Comparison of ENCODE assay signal across 1 cellular context in the genomic region with DNA sequence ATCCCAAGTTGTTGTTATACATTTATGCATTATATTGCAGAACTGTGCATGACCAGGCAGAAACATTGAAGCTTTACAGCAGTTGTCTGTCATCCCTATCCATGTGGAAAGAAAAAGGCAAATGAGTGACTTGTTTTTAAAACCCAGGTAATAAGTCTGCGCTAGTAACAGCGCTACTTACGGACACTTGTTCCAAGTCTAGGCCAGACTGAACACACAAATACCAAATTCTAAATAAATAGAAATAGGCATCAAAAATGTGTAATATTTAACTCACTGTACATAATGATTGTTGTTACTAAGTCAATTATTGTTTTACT.
TF ChIP-seq lines count a peak whose summit lies in the region.

No MANE protein-coding gene starts in this region.

TF ChIP-seq in A549, 52 proteins besides CTCF, POLR2A, EP300 and RAD21 (continued from another document):
- TF ChIP-seq, protein P1, sequence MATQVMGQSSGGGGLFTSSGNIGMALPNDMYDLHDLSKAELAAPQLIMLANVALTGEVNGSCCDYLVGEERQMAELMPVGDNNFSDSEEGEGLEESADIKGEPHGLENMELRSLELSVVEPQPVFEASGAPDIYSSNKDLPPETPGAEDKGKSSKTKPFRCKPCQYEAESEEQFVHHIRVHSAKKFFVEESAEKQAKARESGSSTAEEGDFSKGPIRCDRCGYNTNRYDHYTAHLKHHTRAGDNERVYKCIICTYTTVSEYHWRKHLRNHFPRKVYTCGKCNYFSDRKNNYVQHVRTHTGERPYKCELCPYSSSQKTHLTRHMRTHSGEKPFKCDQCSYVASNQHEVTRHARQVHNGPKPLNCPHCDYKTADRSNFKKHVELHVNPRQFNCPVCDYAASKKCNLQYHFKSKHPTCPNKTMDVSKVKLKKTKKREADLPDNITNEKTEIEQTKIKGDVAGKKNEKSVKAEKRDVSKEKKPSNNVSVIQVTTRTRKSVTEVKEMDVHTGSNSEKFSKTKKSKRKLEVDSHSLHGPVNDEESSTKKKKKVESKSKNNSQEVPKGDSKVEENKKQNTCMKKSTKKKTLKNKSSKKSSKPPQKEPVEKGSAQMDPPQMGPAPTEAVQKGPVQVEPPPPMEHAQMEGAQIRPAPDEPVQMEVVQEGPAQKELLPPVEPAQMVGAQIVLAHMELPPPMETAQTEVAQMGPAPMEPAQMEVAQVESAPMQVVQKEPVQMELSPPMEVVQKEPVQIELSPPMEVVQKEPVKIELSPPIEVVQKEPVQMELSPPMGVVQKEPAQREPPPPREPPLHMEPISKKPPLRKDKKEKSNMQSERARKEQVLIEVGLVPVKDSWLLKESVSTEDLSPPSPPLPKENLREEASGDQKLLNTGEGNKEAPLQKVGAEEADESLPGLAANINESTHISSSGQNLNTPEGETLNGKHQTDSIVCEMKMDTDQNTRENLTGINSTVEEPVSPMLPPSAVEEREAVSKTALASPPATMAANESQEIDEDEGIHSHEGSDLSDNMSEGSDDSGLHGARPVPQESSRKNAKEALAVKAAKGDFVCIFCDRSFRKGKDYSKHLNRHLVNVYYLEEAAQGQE (IDR thresholded peaks at IDR 0.05): no peak
- TF ChIP-seq MYC (IDR thresholded peaks at IDR 0.05; ENCODE audit: borderline replicate concordance, low read length): no peak
- no peak for TF ChIP-seq ESRRA (IDR thresholded peaks at IDR 0.05; ENCODE audit: borderline replicate concordance, low read length)
TF ChIP-seq in A549: peak in this region for 0.
